In the genomic region with DNA sequence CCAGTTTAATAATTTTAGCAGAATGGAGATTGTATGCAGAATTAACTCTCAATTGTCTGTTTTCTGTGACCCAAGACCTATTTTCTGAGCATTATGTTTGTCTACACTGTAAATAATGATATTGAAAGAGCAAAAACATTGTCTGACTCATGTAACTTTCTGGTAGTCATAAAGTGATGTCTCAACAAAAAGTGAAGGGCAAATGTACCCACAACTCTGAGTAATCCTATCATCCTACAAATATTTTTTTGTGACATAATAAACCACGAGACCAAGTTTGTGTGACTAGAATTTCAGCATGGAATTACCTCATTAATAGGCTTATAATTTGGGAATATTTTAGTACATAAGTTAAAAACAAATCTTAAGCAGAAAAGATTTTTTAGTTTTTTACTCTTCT, we compare ENCODE assay signal across 11 cellular contexts. TPM values are rescaled to one million over a fixed set of nuclear protein-coding genes. Genes with fewer than 3 reads are reported as not detected.
DNase-seq lines count a peak whose midpoint lies in the region; ATAC-seq and TF ChIP-seq lines count a peak whose summit lies in the region.
"Had no signal": no experiment of that assay in that cellular context is flagged by ENCODE, and none has a peak within 500 bp of the region (broad histone marks: within the 10 kb centered on the region; RNA-seq: fewer than 3 reads in every experiment).

No MANE protein-coding gene starts in this region.

- no peaks in the 10 kb centered on the region for H3K36me3 ChIP-seq in left lung
- peaks cover 3 to 37% (median 25%) of the 10 kb centered on the region in 4 donors for H3K36me3 ChIP-seq in esophagus muscularis mucosa
- H3K36me3 ChIP-seq in HAP-1 (replicated peaks) = no peaks in the 10 kb centered on the region

- DNase-seq in AG20443 (ENCODE audit: low spot score) (peak; percentile 62), HT1080 (ENCODE audit: low read depth) (peak; percentile 83), brain pericyte (ENCODE audit: low read depth, low spot score) (peak; percentile 32), left lung (no peak), GM10248 (ENCODE audit: extremely low spot score) (no peak), esophagus muscularis mucosa (ENCODE audit: extremely low spot score) (no peak), SK-N-DZ (ENCODE audit: low spot score) (no peak), HAP-1 (ENCODE audit: low spot score in 2 of 2) (no peak)
- DNase-seq: hippocampal formation, Karpas-422, naive B cell had no signal

- no peak overlapping the region for H3K4me3 ChIP-seq in left lung
- no peak overlapping the region for H3K4me3 ChIP-seq in esophagus muscularis mucosa
- H3K4me3 ChIP-seq in HAP-1 = no peak overlapping the region

- CTCF ChIA-PET in GM10248 (lab: Yijun Ruan, JAX) = interaction anchor here (3.0 to 17.6 kb wide), 3 partner anchors 25 to 244 kb away, joined by 8 to 327 read pairs (median 14); no protein-coding TSS in a partner anchor

- no peak for TF ChIP-seq EP300 in esophagus muscularis mucosa (IDR thresholded peaks at IDR 0.05)

- TF ChIP-seq CTCF in left lung (IDR thresholded peaks at IDR 0.05) (no peak), GM10248 (IDR thresholded peaks at IDR 0.05; ENCODE audit: control extremely low read depth, extremely low read depth, low read depth, missing control alignments) (no peak), esophagus muscularis mucosa (IDR thresholded peaks at IDR 0.05) (no peak)

- peaks cover 0 to 10% of the 10 kb centered on the region in 2 donors for H3K4me1 ChIP-seq in left lung
- H3K4me1 ChIP-seq in esophagus muscularis mucosa = peaks cover 12 to 20% (median 16%) of the 10 kb centered on the region in 4 donors
- no peaks in the 10 kb centered on the region for H3K4me1 ChIP-seq in HAP-1

- H3K27me3 ChIP-seq in left lung (no peaks in the 10 kb centered on the region), esophagus muscularis mucosa (no peaks in the 10 kb centered on the region), HAP-1 (ENCODE audit: low read depth) (peaks cover 44% of the 10 kb centered on the region)

- POLR2A ChIA-PET in GM10248 (lab: Yijun Ruan, JAX) = no interaction called here

- H3K9me3 ChIP-seq in left lung = no peaks in the 10 kb centered on the region
- H3K9me3 ChIP-seq in esophagus muscularis mucosa = no peaks in the 10 kb centered on the region
- H3K9me3 ChIP-seq in HAP-1 = no peaks in the 10 kb centered on the region

- in situ Hi-C loops in HAP-1 (cut with MboI; ENCODE audit: low sequenced_read_pairs) = no loop called here

- H3K27ac ChIP-seq in left lung (peak overlapping the region in 1 of 2 donors; percentile 20), esophagus muscularis mucosa (replicated peaks in 1 of 4) (peak overlapping the region in 1 of 4 donors; percentile 17)

- intact Hi-C loops in left lung (cut with DNase I) = loop anchor here (10.0 kb wide), 2 partner anchors 99 to 249 kb away; no protein-coding TSS in a partner anchor
- intact Hi-C loops in esophagus muscularis mucosa (cut with DNase I) = no loop called here

- no peak for TF ChIP-seq POLR2A in esophagus muscularis mucosa (IDR thresholded peaks at IDR 0.05; ENCODE audit: low read depth)

- ATAC-seq in left lung = peak; percentile 24

- WGBS in esophagus muscularis mucosa = 50% methylated on average over 1 of the region's 1 CpG

RNA-seq across cellular contexts. Expression of a gene that starts 15.4 kb away (rescaled TPM):
- 55.4 and 61.5 TPM in 2 replicates for total RNA-seq in HT1080 (2014; rRNA removed; shearing (Covaris generic))
- 45.3 and 50.5 TPM in 2 replicates for polyA plus RNA-seq in HT1080 (2015; cell fraction: cytosol; rRNA removed)
- 62.8 and 63.0 TPM in 2 replicates for polyA plus RNA-seq in HT1080 (2015; cell fraction: nucleus; rRNA removed)
- total RNA-seq in left lung = 10 to 100 TPM; 22.7 to 27.3 TPM
- total RNA-seq in esophagus muscularis mucosa = 10 to 100 TPM in 3 of 4 donors, 1 to 10 TPM in 1; 6.5 to 15.0 (median 12.2) TPM
- 38.3 and 42.9 TPM in 2 replicates for polyA plus RNA-seq in SK-N-DZ (2014; cell fraction: cytosol; rRNA removed)
- polyA plus RNA-seq in SK-N-DZ (2014; cell fraction: nucleus; rRNA removed) = 44.0 and 56.2 TPM in 2 replicates

RNA-seq across cellular contexts. Expression of a gene that starts 35.3 kb away (rescaled TPM):
- total RNA-seq in HT1080 (2014; rRNA removed; shearing (Covaris generic)) = 16.4 and 17.9 TPM in 2 replicates
- 30.6 and 44.1 TPM in 2 replicates for polyA plus RNA-seq in HT1080 (2015; cell fraction: cytosol; rRNA removed)
- polyA plus RNA-seq in HT1080 (2015; cell fraction: nucleus; rRNA removed) = 19.3 and 25.3 TPM in 2 replicates
- total RNA-seq in left lung (under 1 TPM in 1 of 2 donors, not detected in 1; 0.50 TPM), esophagus muscularis mucosa (1 to 10 TPM in 2 of 4 donors, under 1 TPM in 2; 0.83 to 4.0 (median 1.3) TPM)
- polyA plus RNA-seq in SK-N-DZ (2014; cell fraction: cytosol; rRNA removed) = 86.9 and 96.1 TPM in 2 replicates
- 89.6 and 99.2 TPM in 2 replicates for polyA plus RNA-seq in SK-N-DZ (2014; cell fraction: nucleus; rRNA removed)

Comparison
In these comparisons a context has a peak if more than half of its experiments do, and no peak if none do; other contexts are left out.
1. DNase-seq: peak in AG20443 (single experiment), HT1080 (single experiment) and brain pericyte (single experiment); none in left lung (0 of 2), GM10248 (single experiment), esophagus muscularis mucosa (single experiment), SK-N-DZ (single experiment) and HAP-1 (0 of 2).